ENCODE assay signal across 2 cellular contexts in genomic region chr2:152543717-152544116, GRCh38.
TF ChIP-seq lines count a peak whose summit lies in the region.

No MANE protein-coding gene starts in this region.

TF ChIP-seq in IMR-90, 13 proteins besides CTCF, POLR2A, EP300 and RAD21 (continued from another document):
- TF ChIP-seq MAFK (IDR thresholded peaks at IDR 0.05; ENCODE audit: low read depth, low read length) (no peak), ELK1 (IDR thresholded peaks at IDR 0.05; ENCODE audit: borderline replicate concordance, low read depth, low read length) (no peak), RCOR1 (IDR thresholded peaks at IDR 0.05; ENCODE audit: insufficient replicate concordance, low read length) (no peak), CEBPB (IDR thresholded peaks at IDR 0.05; ENCODE audit: low read depth, low read length) (no peak), SMC3 (IDR thresholded peaks at IDR 0.05; ENCODE audit: low read depth, low read length) (no peak), FOS (IDR thresholded peaks at IDR 0.05; ENCODE audit: low read depth, low read length) (no peak), CHD1 (IDR thresholded peaks at IDR 0.05; ENCODE audit: low read depth, low read length) (no peak), MXI1 (IDR thresholded peaks at IDR 0.05; ENCODE audit: borderline replicate concordance, low read depth, low read length) (no peak), USF2 (IDR thresholded peaks at IDR 0.05; ENCODE audit: low read depth, low read length) (no peak), BHLHE40 (IDR thresholded peaks at IDR 0.05; ENCODE audit: low read depth, low read length) (no peak), RFX5 (IDR thresholded peaks at IDR 0.05; ENCODE audit: low read depth, low read length) (no peak), MAZ (IDR thresholded peaks at IDR 0.05; ENCODE audit: borderline replicate concordance, low read depth, low read length) (no peak)

TF ChIP-seq in GM12891, 5 proteins besides CTCF, POLR2A, EP300 and RAD21 (continued from another document):
- TF ChIP-seq SPI1 (IDR thresholded peaks at IDR 0.05; ENCODE audit: low read depth, low read length) = no peak
- TF ChIP-seq POU2F2 (IDR thresholded peaks at IDR 0.05; ENCODE audit: low read depth, low read length) = no peak
- TF ChIP-seq TAF1 (IDR thresholded peaks at IDR 0.05; ENCODE audit: low read depth, low read length) = no peak
- no peak for TF ChIP-seq POLR2AphosphoS5 (IDR thresholded peaks at IDR 0.05; ENCODE audit: low read depth, low read length)
